In the genomic region with DNA sequence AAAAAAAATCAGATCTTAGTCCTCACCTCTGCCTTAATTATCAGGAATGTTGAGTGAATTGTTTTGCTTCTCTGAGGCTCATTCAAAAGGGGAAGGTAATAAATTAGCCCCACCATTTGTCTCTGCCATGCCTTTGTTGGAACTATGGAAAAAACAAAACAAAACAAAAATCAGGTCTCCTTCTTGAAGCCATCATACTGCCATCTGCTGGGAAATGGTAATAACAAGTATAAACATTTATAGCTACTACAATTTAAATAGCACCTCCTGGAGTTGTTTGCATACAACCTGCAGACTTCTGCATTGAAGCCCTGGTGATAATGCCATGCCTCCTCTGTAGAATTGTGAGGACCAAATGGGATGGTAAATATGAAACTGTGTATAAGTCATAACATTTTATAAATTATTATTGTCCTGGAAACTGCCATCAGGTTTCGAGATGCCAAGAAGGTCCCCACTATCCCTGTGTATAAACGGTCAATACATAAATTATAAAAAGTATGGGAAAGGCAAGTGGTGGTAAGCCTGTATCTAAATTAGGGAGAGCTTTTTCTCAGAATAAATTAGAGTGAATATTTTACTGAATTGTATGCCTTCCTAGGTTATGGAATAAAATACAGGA, we compare ENCODE assay signal across 8 cellular contexts.
DNase-seq lines count a peak whose midpoint lies in the region; FAIRE-seq and TF ChIP-seq lines count a peak whose summit lies in the region.

No MANE protein-coding gene starts in this region.

- H3K23ac ChIP-seq in mesenchymal stem cell (ENCODE audit: low read length in 2 of 2) = no peak overlapping the region

- no peak overlapping the region for H3K4ac ChIP-seq in mesenchymal stem cell (ENCODE audit: low read depth in 1 of 2, low read length in 2 of 2)

- peak; percentile 90 for DNase-seq in DMS53 (lab: John Stamatoyannopoulos, UW)
- DNase-seq in NOMO-1 treated with dmso at 0.1 percent for 144 hours (lab: John Stamatoyannopoulos, UW; ENCODE audit: unreplicated experiment) = peak; percentile 14
- DNase-seq in choroid plexus epithelial cell (ENCODE audit: low read depth) = peak; percentile 86
- DNase-seq in mesenchymal stem cell = peak; percentile 71
- no peak for DNase-seq in GM12892 (ENCODE audit: insufficient read length)
- DNase-seq in activated naive CD4-positive, alpha-beta T cell treated with anti-CD3 and anti-CD28 coated beads for 36 hours = no peak
- DNase-seq in ecto neural progenitor cell (ENCODE audit: low spot score) = no peak

- H3K27me3 ChIP-seq in mesenchymal stem cell (ENCODE audit: control insufficient read depth in 1 of 2, insufficient read depth in 1 of 2, low read length in 2 of 2) = no peaks in the 10 kb centered on the region

- no peaks in the 10 kb centered on the region for H3K9me3 Mint-ChIP-seq in activated naive CD4-positive, alpha-beta T cell treated with anti-CD3 and anti-CD28 coated beads for 36 hours

- no peak overlapping the region for H2BK15ac ChIP-seq in mesenchymal stem cell (ENCODE audit: low read depth, poor library complexity, severe bottlenecking)

- H3K4me3 ChIP-seq in choroid plexus epithelial cell (ENCODE audit: low read depth, low read length) (no peak overlapping the region), mesenchymal stem cell (ENCODE audit: insufficient read depth in 1 of 2, low read depth in 1 of 2, low read length in 2 of 2) (no peak overlapping the region)

- no peak overlapping the region for H2BK120ac ChIP-seq in mesenchymal stem cell (ENCODE audit: low read depth, low read length)

- no peak overlapping the region for H4K91ac ChIP-seq in mesenchymal stem cell (ENCODE audit: low read length)

- no peak overlapping the region for H3K27ac Mint-ChIP-seq in activated naive CD4-positive, alpha-beta T cell treated with anti-CD3 and anti-CD28 coated beads for 36 hours

- H2BK12ac ChIP-seq in mesenchymal stem cell (ENCODE audit: low read length in 2 of 2) = no peak overlapping the region

- peaks cover 4% of the 10 kb centered on the region for H3K4me1 ChIP-seq in mesenchymal stem cell (ENCODE audit: control insufficient read depth, insufficient read depth, low read depth, low read length)

- FAIRE-seq in GM12892 (lab: Jason Lieb, UNC) = no peak

- no peak overlapping the region for H2BK5ac ChIP-seq in mesenchymal stem cell (ENCODE audit: low read depth, low read length, poor library complexity, severe bottlenecking)

- H3K4me2 ChIP-seq in mesenchymal stem cell (ENCODE audit: low read length, poor library complexity, severe bottlenecking) = no peak overlapping the region

- WGBS in mesenchymal stem cell = 85% methylated on average over 2 of the region's 2 CpGs

- no peak overlapping the region for H3K14ac ChIP-seq in mesenchymal stem cell (ENCODE audit: low read length in 2 of 2)

- peaks cover under 1% of the 10 kb centered on the region for H3K36me3 Mint-ChIP-seq in activated naive CD4-positive, alpha-beta T cell treated with anti-CD3 and anti-CD28 coated beads for 36 hours (ENCODE audit: low read depth)

- CTCF ChIA-PET in activated naive CD4-positive, alpha-beta T cell treated with anti-CD3 and anti-CD28 coated beads for 36 hours (lab: Charles Lee) = interaction anchor here (0.7 to 4.1 kb wide), 19 partner anchors 9 to 659 kb away, joined by 3 to 25 read pairs (median 3); no protein-coding TSS in a partner anchor

- peaks cover 0 to 8% of the 10 kb centered on the region in 2 experiments for H3K36me3 ChIP-seq in mesenchymal stem cell (ENCODE audit: control insufficient read depth in 1 of 2, insufficient read depth in 2 of 2, low read depth in 1 of 2, low read length in 2 of 2)

- no peak overlapping the region for H4K8ac ChIP-seq in mesenchymal stem cell (ENCODE audit: low read length)

- TF ChIP-seq RAD21 in Ishikawa (IDR thresholded peaks at IDR 0.05; ENCODE audit: low read depth) = peak; percentile 65

- H3K4me1 Mint-ChIP-seq in activated naive CD4-positive, alpha-beta T cell treated with anti-CD3 and anti-CD28 coated beads for 36 hours (ENCODE audit: low read depth) = peaks cover 2% of the 10 kb centered on the region

- peak; percentile 59 for TF ChIP-seq CTCF in choroid plexus epithelial cell (conservative IDR thresholded peaks at IDR 0.05; ENCODE audit: low read depth, low read length)

- intact Hi-C loops in activated naive CD4-positive, alpha-beta T cell treated with anti-CD3 and anti-CD28 coated beads for 36 hours (cut with micrococcal nuclease) = loop anchor here (1.0 to 5.0 kb wide), 6 partner anchors 51 to 910 kb away; no protein-coding TSS in a partner anchor

- H2AFZ ChIP-seq in mesenchymal stem cell (ENCODE audit: low read depth, low read length) = no peak overlapping the region

- H3K27me3 Mint-ChIP-seq in activated naive CD4-positive, alpha-beta T cell treated with anti-CD3 and anti-CD28 coated beads for 36 hours (ENCODE audit: low read depth) = no peaks in the 10 kb centered on the region

- TF ChIP-seq EP300 in Ishikawa (IDR thresholded peaks at IDR 0.05; ENCODE audit: borderline replicate concordance) = no peak

- H3K4me3 Mint-ChIP-seq in activated naive CD4-positive, alpha-beta T cell treated with anti-CD3 and anti-CD28 coated beads for 36 hours = no peak overlapping the region

- no peak overlapping the region for H2AK5ac ChIP-seq in mesenchymal stem cell (ENCODE audit: low read length, severe bottlenecking)

- peak overlapping the region; percentile 43 for H3K27ac ChIP-seq in mesenchymal stem cell (ENCODE audit: low read length, poor library complexity, severe bottlenecking)

- no peak overlapping the region for H3K18ac ChIP-seq in mesenchymal stem cell (ENCODE audit: low read depth in 1 of 2, low read length in 2 of 2)

- H3K9me3 ChIP-seq in mesenchymal stem cell (ENCODE audit: control insufficient read depth, low read length) = no peaks in the 10 kb centered on the region

- no peak for TF ChIP-seq POLR2A in GM12892 (IDR thresholded peaks at IDR 0.05; ENCODE audit: low read depth, low read length)

- no peak overlapping the region for H3K9ac ChIP-seq in mesenchymal stem cell (ENCODE audit: low read length)

- H3K79me1 ChIP-seq in mesenchymal stem cell (replicated peaks; ENCODE audit: low read length, poor library complexity, severe bottlenecking) = peaks cover 10% of the 10 kb centered on the region

TF ChIP-seq in Ishikawa, 13 proteins besides CTCF, POLR2A, EP300 and RAD21:
- no peak for TF ChIP-seq EGR1 (IDR thresholded peaks at IDR 0.05)
- TF ChIP-seq CEBPB (IDR thresholded peaks at IDR 0.05) = no peak
- TF ChIP-seq CREB1 (IDR thresholded peaks at IDR 0.05; ENCODE audit: low read depth) = no peak
- no peak for TF ChIP-seq ZBTB7A (IDR thresholded peaks at IDR 0.05; ENCODE audit: low read depth)
- TF ChIP-seq, protein P1, sequence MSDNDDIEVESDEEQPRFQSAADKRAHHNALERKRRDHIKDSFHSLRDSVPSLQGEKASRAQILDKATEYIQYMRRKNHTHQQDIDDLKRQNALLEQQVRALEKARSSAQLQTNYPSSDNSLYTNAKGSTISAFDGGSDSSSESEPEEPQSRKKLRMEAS (IDR thresholded peaks at IDR 0.05) = no peak
- no peak for TF ChIP-seq TEAD4 (IDR thresholded peaks at IDR 0.05)
- TF ChIP-seq, protein P2, sequence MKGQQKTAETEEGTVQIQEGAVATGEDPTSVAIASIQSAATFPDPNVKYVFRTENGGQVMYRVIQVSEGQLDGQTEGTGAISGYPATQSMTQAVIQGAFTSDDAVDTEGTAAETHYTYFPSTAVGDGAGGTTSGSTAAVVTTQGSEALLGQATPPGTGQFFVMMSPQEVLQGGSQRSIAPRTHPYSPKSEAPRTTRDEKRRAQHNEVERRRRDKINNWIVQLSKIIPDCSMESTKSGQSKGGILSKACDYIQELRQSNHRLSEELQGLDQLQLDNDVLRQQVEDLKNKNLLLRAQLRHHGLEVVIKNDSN (IDR thresholded peaks at IDR 0.05) = no peak
- TF ChIP-seq TCF12 (IDR thresholded peaks at IDR 0.05; ENCODE audit: low read depth) = no peak
- TF ChIP-seq FOXM1 (IDR thresholded peaks at IDR 0.05; ENCODE audit: borderline replicate concordance, low read depth) = no peak
- TF ChIP-seq, protein P3, sequence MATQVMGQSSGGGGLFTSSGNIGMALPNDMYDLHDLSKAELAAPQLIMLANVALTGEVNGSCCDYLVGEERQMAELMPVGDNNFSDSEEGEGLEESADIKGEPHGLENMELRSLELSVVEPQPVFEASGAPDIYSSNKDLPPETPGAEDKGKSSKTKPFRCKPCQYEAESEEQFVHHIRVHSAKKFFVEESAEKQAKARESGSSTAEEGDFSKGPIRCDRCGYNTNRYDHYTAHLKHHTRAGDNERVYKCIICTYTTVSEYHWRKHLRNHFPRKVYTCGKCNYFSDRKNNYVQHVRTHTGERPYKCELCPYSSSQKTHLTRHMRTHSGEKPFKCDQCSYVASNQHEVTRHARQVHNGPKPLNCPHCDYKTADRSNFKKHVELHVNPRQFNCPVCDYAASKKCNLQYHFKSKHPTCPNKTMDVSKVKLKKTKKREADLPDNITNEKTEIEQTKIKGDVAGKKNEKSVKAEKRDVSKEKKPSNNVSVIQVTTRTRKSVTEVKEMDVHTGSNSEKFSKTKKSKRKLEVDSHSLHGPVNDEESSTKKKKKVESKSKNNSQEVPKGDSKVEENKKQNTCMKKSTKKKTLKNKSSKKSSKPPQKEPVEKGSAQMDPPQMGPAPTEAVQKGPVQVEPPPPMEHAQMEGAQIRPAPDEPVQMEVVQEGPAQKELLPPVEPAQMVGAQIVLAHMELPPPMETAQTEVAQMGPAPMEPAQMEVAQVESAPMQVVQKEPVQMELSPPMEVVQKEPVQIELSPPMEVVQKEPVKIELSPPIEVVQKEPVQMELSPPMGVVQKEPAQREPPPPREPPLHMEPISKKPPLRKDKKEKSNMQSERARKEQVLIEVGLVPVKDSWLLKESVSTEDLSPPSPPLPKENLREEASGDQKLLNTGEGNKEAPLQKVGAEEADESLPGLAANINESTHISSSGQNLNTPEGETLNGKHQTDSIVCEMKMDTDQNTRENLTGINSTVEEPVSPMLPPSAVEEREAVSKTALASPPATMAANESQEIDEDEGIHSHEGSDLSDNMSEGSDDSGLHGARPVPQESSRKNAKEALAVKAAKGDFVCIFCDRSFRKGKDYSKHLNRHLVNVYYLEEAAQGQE (IDR thresholded peaks at IDR 0.05; ENCODE audit: low read depth) = no peak

Comparison
In these comparisons a context has a peak if more than half of its experiments do, and no peak if none do; other contexts are left out.
1. DNase-seq: peak in DMS53 (single experiment), NOMO-1 treated with dmso at 0.1 percent for 144 hours (single experiment), choroid plexus epithelial cell (single experiment) and mesenchymal stem cell (single experiment); none in GM12892 (single experiment), activated naive CD4-positive, alpha-beta T cell treated with anti-CD3 and anti-CD28 coated beads for 36 hours (single experiment) and ecto neural progenitor cell (single experiment).